Comparison of ENCODE assay signal across 1 cellular context in the genomic region with DNA sequence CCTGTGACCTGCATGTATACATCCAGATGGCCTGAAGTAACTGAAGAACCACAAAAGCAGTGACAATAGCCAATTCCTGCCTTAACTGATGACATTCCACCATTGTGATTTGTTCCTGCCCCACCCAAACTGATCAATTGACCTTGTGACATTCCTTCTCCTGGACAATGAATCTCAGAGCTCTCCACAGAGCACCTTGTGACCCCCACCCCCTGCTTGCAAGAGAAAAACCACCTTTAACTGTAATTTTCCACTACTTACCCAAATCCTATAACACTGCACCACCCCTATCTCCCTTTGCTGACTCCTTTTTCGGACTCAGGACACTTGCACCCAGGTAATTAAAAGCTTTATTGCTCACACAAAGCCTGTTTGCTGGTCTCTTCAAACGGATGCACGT.
TF ChIP-seq lines count a peak whose summit lies in the region.

No MANE protein-coding gene starts in this region.

TF ChIP-seq in WTC11, 78 proteins besides CTCF, POLR2A, EP300 and RAD21 (continued from another document):
- TF ChIP-seq, protein P1, sequence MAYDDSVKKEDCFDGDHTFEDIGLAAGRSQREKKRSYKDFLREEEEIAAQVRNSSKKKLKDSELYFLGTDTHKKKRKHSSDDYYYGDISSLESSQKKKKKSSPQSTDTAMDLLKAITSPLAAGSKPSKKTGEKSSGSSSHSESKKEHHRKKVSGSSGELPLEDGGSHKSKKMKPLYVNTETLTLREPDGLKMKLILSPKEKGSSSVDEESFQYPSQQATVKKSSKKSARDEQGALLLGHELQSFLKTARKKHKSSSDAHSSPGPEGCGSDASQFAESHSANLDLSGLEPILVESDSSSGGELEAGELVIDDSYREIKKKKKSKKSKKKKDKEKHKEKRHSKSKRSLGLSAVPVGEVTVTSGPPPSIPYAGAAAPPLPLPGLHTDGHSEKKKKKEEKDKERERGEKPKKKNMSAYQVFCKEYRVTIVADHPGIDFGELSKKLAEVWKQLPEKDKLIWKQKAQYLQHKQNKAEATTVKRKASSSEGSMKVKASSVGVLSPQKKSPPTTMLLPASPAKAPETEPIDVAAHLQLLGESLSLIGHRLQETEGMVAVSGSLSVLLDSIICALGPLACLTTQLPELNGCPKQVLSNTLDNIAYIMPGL (CRISPR knock-in tag; IDR thresholded peaks at IDR 0.05): no peak
- TF ChIP-seq ZNF396 (CRISPR knock-in tag; IDR thresholded peaks at IDR 0.05; ENCODE audit: borderline replicate concordance) (no peak), MXD4 (CRISPR knock-in tag; IDR thresholded peaks at IDR 0.05; ENCODE audit: borderline replicate concordance) (no peak), ZNF416 (CRISPR knock-in tag; IDR thresholded peaks at IDR 0.05) (no peak), ELF4 (CRISPR knock-in tag; IDR thresholded peaks at IDR 0.05; ENCODE audit: low read depth) (no peak), RORB (CRISPR knock-in tag; IDR thresholded peaks at IDR 0.05) (no peak), SMAD4 (CRISPR knock-in tag; IDR thresholded peaks at IDR 0.05) (no peak), TP53 (CRISPR knock-in tag; IDR thresholded peaks at IDR 0.05) (no peak), NR1H2 (CRISPR knock-in tag; IDR thresholded peaks at IDR 0.05) (no peak)
- TF ChIP-seq, protein P2, sequence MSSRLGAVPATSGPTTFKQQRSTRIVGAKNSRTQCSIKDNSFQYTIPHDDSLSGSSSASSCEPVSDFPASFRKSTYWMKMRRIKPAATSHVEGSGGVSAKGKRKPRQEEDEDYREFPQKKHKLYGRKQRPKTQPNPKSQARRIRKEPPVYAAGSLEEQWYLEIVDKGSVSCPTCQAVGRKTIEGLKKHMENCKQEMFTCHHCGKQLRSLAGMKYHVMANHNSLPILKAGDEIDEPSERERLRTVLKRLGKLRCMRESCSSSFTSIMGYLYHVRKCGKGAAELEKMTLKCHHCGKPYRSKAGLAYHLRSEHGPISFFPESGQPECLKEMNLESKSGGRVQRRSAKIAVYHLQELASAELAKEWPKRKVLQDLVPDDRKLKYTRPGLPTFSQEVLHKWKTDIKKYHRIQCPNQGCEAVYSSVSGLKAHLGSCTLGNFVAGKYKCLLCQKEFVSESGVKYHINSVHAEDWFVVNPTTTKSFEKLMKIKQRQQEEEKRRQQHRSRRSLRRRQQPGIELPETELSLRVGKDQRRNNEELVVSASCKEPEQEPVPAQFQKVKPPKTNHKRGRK (CRISPR knock-in tag; IDR thresholded peaks at IDR 0.05; ENCODE audit: borderline replicate concordance): no peak
- TF ChIP-seq, protein P3, sequence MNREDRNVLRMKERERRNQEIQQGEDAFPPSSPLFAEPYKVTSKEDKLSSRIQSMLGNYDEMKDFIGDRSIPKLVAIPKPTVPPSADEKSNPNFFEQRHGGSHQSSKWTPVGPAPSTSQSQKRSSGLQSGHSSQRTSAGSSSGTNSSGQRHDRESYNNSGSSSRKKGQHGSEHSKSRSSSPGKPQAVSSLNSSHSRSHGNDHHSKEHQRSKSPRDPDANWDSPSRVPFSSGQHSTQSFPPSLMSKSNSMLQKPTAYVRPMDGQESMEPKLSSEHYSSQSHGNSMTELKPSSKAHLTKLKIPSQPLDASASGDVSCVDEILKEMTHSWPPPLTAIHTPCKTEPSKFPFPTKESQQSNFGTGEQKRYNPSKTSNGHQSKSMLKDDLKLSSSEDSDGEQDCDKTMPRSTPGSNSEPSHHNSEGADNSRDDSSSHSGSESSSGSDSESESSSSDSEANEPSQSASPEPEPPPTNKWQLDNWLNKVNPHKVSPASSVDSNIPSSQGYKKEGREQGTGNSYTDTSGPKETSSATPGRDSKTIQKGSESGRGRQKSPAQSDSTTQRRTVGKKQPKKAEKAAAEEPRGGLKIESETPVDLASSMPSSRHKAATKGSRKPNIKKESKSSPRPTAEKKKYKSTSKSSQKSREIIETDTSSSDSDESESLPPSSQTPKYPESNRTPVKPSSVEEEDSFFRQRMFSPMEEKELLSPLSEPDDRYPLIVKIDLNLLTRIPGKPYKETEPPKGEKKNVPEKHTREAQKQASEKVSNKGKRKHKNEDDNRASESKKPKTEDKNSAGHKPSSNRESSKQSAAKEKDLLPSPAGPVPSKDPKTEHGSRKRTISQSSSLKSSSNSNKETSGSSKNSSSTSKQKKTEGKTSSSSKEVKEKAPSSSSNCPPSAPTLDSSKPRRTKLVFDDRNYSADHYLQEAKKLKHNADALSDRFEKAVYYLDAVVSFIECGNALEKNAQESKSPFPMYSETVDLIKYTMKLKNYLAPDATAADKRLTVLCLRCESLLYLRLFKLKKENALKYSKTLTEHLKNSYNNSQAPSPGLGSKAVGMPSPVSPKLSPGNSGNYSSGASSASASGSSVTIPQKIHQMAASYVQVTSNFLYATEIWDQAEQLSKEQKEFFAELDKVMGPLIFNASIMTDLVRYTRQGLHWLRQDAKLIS (CRISPR knock-in tag; IDR thresholded peaks at IDR 0.05; ENCODE audit: borderline replicate concordance): no peak
TF ChIP-seq in WTC11: peak in this region for 0.
